Comparison of ENCODE assay signal across 27 cellular contexts in genomic region chr3:146454796-146455195, GRCh38. TPM values are rescaled to one million over a fixed set of nuclear protein-coding genes. Genes with fewer than 3 reads are reported as not detected.
"Had no signal": no experiment of that assay in that cellular context is flagged by ENCODE, and none has a peak within 500 bp of the region (broad histone marks: within the 10 kb centered on the region; RNA-seq: fewer than 3 reads in every experiment).

No MANE protein-coding gene starts in this region.

- H3K4me1 Mint-ChIP-seq: naive thymus-derived CD4-positive, alpha-beta T cell; nephron progenitor cell had no signal

- H3K4me3 Mint-ChIP-seq: naive thymus-derived CD4-positive, alpha-beta T cell; nephron progenitor cell; stimulated activated naive B cell treated with anti-CD40 and anti-IgM and Interleukin-4, amounts not matched to agents 10 μg/mL and 1 μg/mL and 100 μg/mL, for 72 hours; stimulated activated naive CD8-positive, alpha-beta T cell treated with anti-CD3 and anti-CD28 coated beads, Interleukin-15, amount 100 ng/mL, for 72 hours had no signal

- ATAC-seq: foreskin keratinocyte; left lobe of liver; naive thymus-derived CD4-positive, alpha-beta T cell; psoas muscle; right lobe of liver; stimulated activated naive B cell treated with anti-CD40 and anti-IgM and Interleukin-4, amounts not matched to agents 10 μg/mL and 1 μg/mL and 100 μg/mL, for 72 hours; stimulated activated naive CD8-positive, alpha-beta T cell treated with anti-CD3 and anti-CD28 coated beads, Interleukin-15, amount 100 ng/mL, for 72 hours; upper lobe of right lung had no signal

- H3K4me3 ChIP-seq: esophagus squamous epithelium, psoas muscle, right lobe of liver, testis, tibial nerve, upper lobe of right lung, vagina had no signal

- H3K9me3 ChIP-seq: esophagus squamous epithelium, psoas muscle, right lobe of liver, testis, tibial nerve, upper lobe of right lung, vagina had no signal

- H3K4me1 ChIP-seq: esophagus squamous epithelium, foreskin keratinocyte, psoas muscle, right lobe of liver, testis, tibial nerve, upper lobe of right lung, vagina had no signal

- H3K9me3 Mint-ChIP-seq: naive thymus-derived CD4-positive, alpha-beta T cell; nephron progenitor cell; stimulated activated naive B cell treated with anti-CD40 and anti-IgM and Interleukin-4, amounts not matched to agents 10 μg/mL and 1 μg/mL and 100 μg/mL, for 72 hours; stimulated activated naive CD8-positive, alpha-beta T cell treated with anti-CD3 and anti-CD28 coated beads, Interleukin-15, amount 100 ng/mL, for 72 hours had no signal

- H3K27me3 ChIP-seq: esophagus squamous epithelium, foreskin keratinocyte, right lobe of liver, testis, tibial nerve, upper lobe of right lung, vagina had no signal

- H3K36me3 Mint-ChIP-seq: stimulated activated naive B cell treated with anti-CD40 and anti-IgM and Interleukin-4, amounts not matched to agents 10 μg/mL and 1 μg/mL and 100 μg/mL, for 72 hours had no signal

- H3K27ac Mint-ChIP-seq: naive thymus-derived CD4-positive, alpha-beta T cell; nephron progenitor cell; stimulated activated naive B cell treated with anti-CD40 and anti-IgM and Interleukin-4, amounts not matched to agents 10 μg/mL and 1 μg/mL and 100 μg/mL, for 72 hours; stimulated activated naive CD8-positive, alpha-beta T cell treated with anti-CD3 and anti-CD28 coated beads, Interleukin-15, amount 100 ng/mL, for 72 hours had no signal

- H3K27me3 Mint-ChIP-seq: naive thymus-derived CD4-positive, alpha-beta T cell; stimulated activated naive B cell treated with anti-CD40 and anti-IgM and Interleukin-4, amounts not matched to agents 10 μg/mL and 1 μg/mL and 100 μg/mL, for 72 hours; stimulated activated naive CD8-positive, alpha-beta T cell treated with anti-CD3 and anti-CD28 coated beads, Interleukin-15, amount 100 ng/mL, for 72 hours had no signal

- DNase-seq: dermis blood vessel endothelial cell; esophagus squamous epithelium; foreskin keratinocyte; head of caudate nucleus; hippocampal formation; mammary epithelial cell; naive thymus-derived CD4-positive, alpha-beta T cell; nephron progenitor cell; psoas muscle; retina; right lobe of liver; stimulated activated CD4-positive, alpha-beta T cell treated with anti-CD3 and anti-CD28 coated beads, Interleukin-2, amount 100 ng/mL, for 24 hours; stimulated activated CD4-positive, alpha-beta T cell treated with anti-CD3 and anti-CD28 coated beads, Interleukin-4, amount 100 ng/mL, for 4 hours; stimulated activated naive B cell treated with anti-CD40 and anti-IgM and Interleukin-4, amounts not matched to agents 10 μg/mL and 1 μg/mL and 100 μg/mL, for 72 hours; stimulated activated naive CD8-positive, alpha-beta T cell treated with anti-CD3 and anti-CD28 coated beads, Interleukin-15, amount 100 ng/mL, for 72 hours; testis; upper lobe of right lung had no signal

- H3K36me3 ChIP-seq: esophagus squamous epithelium, right lobe of liver, tibial nerve, upper lobe of right lung, vagina had no signal

- H3K27ac ChIP-seq: esophagus squamous epithelium, foreskin keratinocyte, psoas muscle, right lobe of liver, testis, tibial nerve, upper lobe of right lung, vagina had no signal

RNA-seq across cellular contexts. Expression of gene PLSCR2, which starts 14.6 kb away (rescaled TPM):
- total RNA-seq: epithelial cell of proximal tubule, esophagus squamous epithelium, foreskin keratinocyte, left lobe of liver, lower leg skin, mammary epithelial cell, mesenteric fat pad, mononuclear cell, omental fat pad, psoas muscle, right lobe of liver, skeletal muscle tissue, subcutaneous adipose tissue, tibial nerve, upper lobe of right lung, vagina had no signal
- polyA plus RNA-seq: foreskin keratinocyte, mammary epithelial cell, psoas muscle had no signal
